In the genomic region with DNA sequence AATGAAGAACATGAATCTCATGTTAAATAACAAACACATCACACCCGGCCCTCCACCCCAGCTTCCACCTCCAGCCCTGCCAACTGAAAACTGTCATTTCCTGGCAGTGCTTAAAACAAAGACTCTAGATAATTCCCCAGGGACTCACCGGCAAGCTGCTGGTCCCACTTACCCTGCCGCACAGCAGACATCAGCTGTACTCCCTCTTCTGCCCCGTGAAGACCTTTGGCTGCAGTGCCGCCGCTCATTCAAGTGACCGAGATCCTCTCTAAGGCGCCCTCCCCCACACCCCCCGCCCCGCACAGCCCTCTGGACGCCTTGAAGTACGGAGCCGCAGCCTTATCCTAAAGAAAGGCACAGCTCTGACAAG, we compare ENCODE assay signal across 8 cellular contexts. TPM values are rescaled to one million over a fixed set of nuclear protein-coding genes. Genes with fewer than 3 reads are reported as not detected.
A peak's percentile ranks its signal among the peaks of the same experiment; 100 is the strongest.
DNase-seq lines count a peak whose midpoint lies in the region; ATAC-seq and TF ChIP-seq lines count a peak whose summit lies in the region.

No MANE protein-coding gene starts in this region.

- peak; percentile 27 for DNase-seq in activated CD4-positive, alpha-beta T cell treated with anti-CD3 and anti-CD28 coated beads, Interleukin-2, amount 10 ng/mL, durations not matched to agents 7 days and 5 days
- DNase-seq in activated CD4-positive, alpha-beta T cell treated with anti-CD3 and anti-CD28 coated beads for 1 hour = no peak
- peak; percentile 52 for DNase-seq in NCI-H187 treated with DMSO at 0.1 percent for 48 hours (lab: John Stamatoyannopoulos, UW)
- peak; percentile 41 for DNase-seq in activated naive CD4-positive, alpha-beta T cell treated with Interleukin-2 at 50 U/mL for 16 hours
- DNase-seq in globus pallidus (ENCODE audit: low spot score) = peak; percentile 51
- DNase-seq in NCI-H1048 (lab: John Stamatoyannopoulos, UW) = no peak

- peak overlapping the region; percentile 91 for H3K4me3 Mint-ChIP-seq in activated CD4-positive, alpha-beta T cell treated with anti-CD3 and anti-CD28 coated beads, Interleukin-2, amount 10 ng/mL, durations not matched to agents 7 days and 5 days

- TF ChIP-seq CTCF in neutrophil (IDR thresholded peaks at IDR 0.05) = no peak

- ATAC-seq in HG02623 (IDR thresholded peaks at IDR 0.05; ENCODE audit: unreplicated experiment) = peak; percentile 34

- H3K9me3 ChIP-seq in neutrophil = no peaks in the 10 kb centered on the region

- CTCF ChIA-PET in activated CD4-positive, alpha-beta T cell treated with anti-CD3 and anti-CD28 coated beads, Interleukin-2, amount 10 ng/mL, durations not matched to agents 7 days and 5 days (lab: Charles Lee) = interaction anchor here (1.1 to 4.3 kb wide), 6 partner anchors 13 to 178 kb away, joined by 3 to 32 read pairs (median 8); no protein-coding TSS in a partner anchor

- peaks cover 5% of the 10 kb centered on the region for H3K36me3 ChIP-seq in neutrophil

- POLR2A ChIA-PET in activated CD4-positive, alpha-beta T cell treated with anti-CD3 and anti-CD28 coated beads, Interleukin-2, amount 10 ng/mL, durations not matched to agents 7 days and 5 days (lab: Charles Lee) = no interaction called here

- H3K4me1 Mint-ChIP-seq in activated CD4-positive, alpha-beta T cell treated with anti-CD3 and anti-CD28 coated beads, Interleukin-2, amount 10 ng/mL, durations not matched to agents 7 days and 5 days = peaks cover 68% of the 10 kb centered on the region

- peaks cover 24% of the 10 kb centered on the region for H3K36me3 Mint-ChIP-seq in activated CD4-positive, alpha-beta T cell treated with anti-CD3 and anti-CD28 coated beads, Interleukin-2, amount 10 ng/mL, durations not matched to agents 7 days and 5 days (ENCODE audit: low read depth)

- H3K27ac Mint-ChIP-seq in activated CD4-positive, alpha-beta T cell treated with anti-CD3 and anti-CD28 coated beads, Interleukin-2, amount 10 ng/mL, durations not matched to agents 7 days and 5 days = peak overlapping the region; percentile 93

- no peaks in the 10 kb centered on the region for H3K9me3 Mint-ChIP-seq in activated CD4-positive, alpha-beta T cell treated with anti-CD3 and anti-CD28 coated beads, Interleukin-2, amount 10 ng/mL, durations not matched to agents 7 days and 5 days

- peak overlapping the region; percentile 90 to 96 for H3K4me3 ChIP-seq in neutrophil (ENCODE audit: low read depth in 1 of 2, low read length in 1 of 2)

- no peaks in the 10 kb centered on the region for H3K27me3 Mint-ChIP-seq in activated CD4-positive, alpha-beta T cell treated with anti-CD3 and anti-CD28 coated beads, Interleukin-2, amount 10 ng/mL, durations not matched to agents 7 days and 5 days

- peak overlapping the region; percentile 98 for H3K27ac ChIP-seq in neutrophil

- H3K27me3 ChIP-seq in neutrophil = no peaks in the 10 kb centered on the region

- H3K4me1 ChIP-seq in neutrophil (ENCODE audit: control insufficient read depth in 1 of 2, insufficient read depth in 1 of 2, low read depth in 1 of 2, low read length in 1 of 2) = peaks cover 90 to 93% of the 10 kb centered on the region in 2 experiments

RNA-seq across cellular contexts. Expression of a gene that starts 0.5 kb away (rescaled TPM):
- 10 to 100 TPM; 60.2 to 61.1 TPM for total RNA-seq in activated CD4-positive, alpha-beta T cell treated with anti-CD3 and anti-CD28 coated beads, Interleukin-2, amount 10 ng/mL, durations not matched to agents 7 days and 5 days

Comparison
In these comparisons a context has a peak if more than half of its experiments do, and no peak if none do; other contexts are left out.
1. DNase-seq: peak in activated CD4-positive, alpha-beta T cell treated with anti-CD3 and anti-CD28 coated beads, Interleukin-2, amount 10 ng/mL, durations not matched to agents 7 days and 5 days (single experiment), NCI-H187 treated with DMSO at 0.1 percent for 48 hours (single experiment), activated naive CD4-positive, alpha-beta T cell treated with Interleukin-2 at 50 U/mL for 16 hours (single experiment) and globus pallidus (single experiment); none in activated CD4-positive, alpha-beta T cell treated with anti-CD3 and anti-CD28 coated beads for 1 hour (single experiment) and NCI-H1048 (single experiment).